Comparison of ENCODE assay signal across 24 cellular contexts in the genomic region with DNA sequence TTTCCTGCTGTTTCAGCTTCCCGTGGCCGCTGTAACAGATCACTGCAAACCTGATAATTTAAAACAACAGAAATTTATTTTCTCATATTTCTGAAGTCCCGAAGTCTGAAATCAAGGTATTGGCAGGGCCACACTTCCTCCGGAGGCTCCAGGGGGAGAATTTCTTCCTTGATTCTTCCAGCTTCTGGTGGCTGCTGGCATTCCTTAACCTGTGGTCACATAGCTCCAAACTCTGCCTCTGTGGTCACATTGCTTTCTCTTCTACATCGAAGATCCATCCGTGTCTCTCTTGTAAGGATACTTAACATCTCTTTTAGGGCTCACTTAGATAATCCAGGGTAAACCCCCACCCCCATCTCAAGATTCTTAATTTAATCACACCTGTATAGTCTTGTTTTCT. TPM values are rescaled to one million over a fixed set of nuclear protein-coding genes. Genes with fewer than 3 reads are reported as not detected.
DNase-seq lines count a peak whose midpoint lies in the region; ATAC-seq, FAIRE-seq and TF ChIP-seq lines count a peak whose summit lies in the region.
"Had no signal": no experiment of that assay in that cellular context is flagged by ENCODE, and none has a peak within 500 bp of the region (broad histone marks: within the 10 kb centered on the region; RNA-seq: fewer than 3 reads in every experiment).

No MANE protein-coding gene starts in this region.

- H3K4me3 Mint-ChIP-seq in endothelial cell (ENCODE audit: unreplicated experiment), result peak overlapping the region; percentile 9
- H3K4me3 Mint-ChIP-seq in activated T-helper 2 cell treated with anti-CD3 and anti-CD28 coated beads, Interferon-gamma antibody, Interleukin-2, Interleukin-4, amounts not matched to agents 10 μg/mL and 5 μg/mL and 100 μg/mL, durations not matched to agents 14 hours and 24 hours and 36 hours (ENCODE audit: low read depth), result no peak overlapping the region
- H3K4me3 Mint-ChIP-seq: CD4-positive, alpha-beta T cell had no signal

- CTCF ChIA-PET in A549 (lab: Yijun Ruan, JAX), result interaction anchor here (0.6 to 12.5 kb wide), 9 partner anchors 16 to 655 kb away, joined by 3 to 306 read pairs (median 4); a partner anchor contains a TSS

- peaks cover 23% of the 10 kb centered on the region for H3F3A ChIP-seq in GM23248 (ENCODE audit: insufficient read depth)

- H3K9me3 ChIP-seq in A549, result no peaks in the 10 kb centered on the region
- no peaks in the 10 kb centered on the region for H3K9me3 ChIP-seq in GM23248 (ENCODE audit: low read depth)
- H3K9me3 ChIP-seq: BE2C, Caco-2 had no signal

- TF ChIP-seq CTCF in A549 (IDR thresholded peaks at IDR 0.05) (no peak), endothelial cell (IDR thresholded peaks at IDR 0.05; ENCODE audit: unreplicated experiment) (no peak)

- no peaks in the 10 kb centered on the region for H3K9me2 ChIP-seq in GM23248 (ENCODE audit: insufficient read depth)

- no peaks in the 10 kb centered on the region for H3K36me3 ChIP-seq in GM23248 (ENCODE audit: low read depth)
- H3K36me3 ChIP-seq: BE2C had no signal

- H3K4me1 Mint-ChIP-seq in endothelial cell (ENCODE audit: unreplicated experiment), result peaks cover 40% of the 10 kb centered on the region
- H3K4me1 Mint-ChIP-seq in activated T-helper 2 cell treated with anti-CD3 and anti-CD28 coated beads, Interferon-gamma antibody, Interleukin-2, Interleukin-4, amounts not matched to agents 10 μg/mL and 5 μg/mL and 100 μg/mL, durations not matched to agents 14 hours and 24 hours and 36 hours (ENCODE audit: low read depth), result no peaks in the 10 kb centered on the region

- peaks cover 37% of the 10 kb centered on the region for H3K4me1 ChIP-seq in A549
- peaks cover 25% of the 10 kb centered on the region for H3K4me1 ChIP-seq in GM23248 (ENCODE audit: insufficient read depth)
- H3K4me1 ChIP-seq: BE2C had no signal

- H3K4me3 ChIP-seq in A549 (no peak overlapping the region), GM23248 (no peak overlapping the region)
- H3K4me3 ChIP-seq: K562 had no signal

- in situ Hi-C loops in GM23248 (cut with MboI), result no loop called here

- ATAC-seq in A549 (no peak), GM21737 (IDR thresholded peaks at IDR 0.05; ENCODE audit: unreplicated experiment) (no peak), HG03135 (IDR thresholded peaks at IDR 0.05; ENCODE audit: unreplicated experiment) (no peak)
- ATAC-seq: K562 had no signal

- H4K20me1 ChIP-seq in GM23248 (ENCODE audit: insufficient read depth), result no peaks in the 10 kb centered on the region

- H3K27ac ChIP-seq in A549 (peak overlapping the region in 1 of 2 experiments; percentile 31; a peak in 2 of 6 replicates), GM23248 (no peak overlapping the region)

- no peaks in the 10 kb centered on the region for H3K9me3 Mint-ChIP-seq in endothelial cell (ENCODE audit: unreplicated experiment)
- no peaks in the 10 kb centered on the region for H3K9me3 Mint-ChIP-seq in activated T-helper 2 cell treated with anti-CD3 and anti-CD28 coated beads, Interferon-gamma antibody, Interleukin-2, Interleukin-4, amounts not matched to agents 10 μg/mL and 5 μg/mL and 100 μg/mL, durations not matched to agents 14 hours and 24 hours and 36 hours
- H3K9me3 Mint-ChIP-seq: CD4-positive, alpha-beta T cell had no signal

- H3K4me2 ChIP-seq in A549, result peak overlapping the region; percentile 23; the same call in 1 of the 3 replicates
- no peak overlapping the region for H3K4me2 ChIP-seq in GM23248 (ENCODE audit: unreplicated experiment)

- no peak for TF ChIP-seq POLR2A in A549 (IDR thresholded peaks at IDR 0.05; ENCODE audit: low read length)

- no peak overlapping the region for H2AFZ ChIP-seq in GM23248

- H3K27me3 ChIP-seq in GM23248 (replicated peaks; ENCODE audit: insufficient read depth), result no peaks in the 10 kb centered on the region
- H3K27me3 ChIP-seq: BE2C had no signal

- no peak for TF ChIP-seq RAD21 in A549 (conservative IDR thresholded peaks at IDR 0.05 in 1 of 2, IDR thresholded peaks at IDR 0.05 in 1 of 2)

- H3K27me3 Mint-ChIP-seq in endothelial cell (ENCODE audit: unreplicated experiment), result peaks cover 11% of the 10 kb centered on the region
- peaks cover 7% of the 10 kb centered on the region for H3K27me3 Mint-ChIP-seq in activated T-helper 2 cell treated with anti-CD3 and anti-CD28 coated beads, Interferon-gamma antibody, Interleukin-2, Interleukin-4, amounts not matched to agents 10 μg/mL and 5 μg/mL and 100 μg/mL, durations not matched to agents 14 hours and 24 hours and 36 hours (ENCODE audit: low read depth)

- TF ChIP-seq EP300 in A549 (IDR thresholded peaks at IDR 0.05), result no peak

- H3K36me3 Mint-ChIP-seq in endothelial cell (ENCODE audit: low read depth, unreplicated experiment), result peaks cover 64% of the 10 kb centered on the region
- H3K36me3 Mint-ChIP-seq in activated T-helper 2 cell treated with anti-CD3 and anti-CD28 coated beads, Interferon-gamma antibody, Interleukin-2, Interleukin-4, amounts not matched to agents 10 μg/mL and 5 μg/mL and 100 μg/mL, durations not matched to agents 14 hours and 24 hours and 36 hours (ENCODE audit: low read depth), result no peaks in the 10 kb centered on the region

- peak overlapping the region; percentile 45 for H3K27ac Mint-ChIP-seq in endothelial cell (ENCODE audit: unreplicated experiment)
- no peak overlapping the region for H3K27ac Mint-ChIP-seq in activated T-helper 2 cell treated with anti-CD3 and anti-CD28 coated beads, Interferon-gamma antibody, Interleukin-2, Interleukin-4, amounts not matched to agents 10 μg/mL and 5 μg/mL and 100 μg/mL, durations not matched to agents 14 hours and 24 hours and 36 hours
- H3K27ac Mint-ChIP-seq: CD4-positive, alpha-beta T cell had no signal

- no peak for FAIRE-seq in A549 (lab: Jason Lieb, UNC)
- FAIRE-seq: D721Med, GM18507, H54, K562 had no signal

- 74% methylated on average over 6 of the region's 6 CpGs for WGBS in A549 (ENCODE audit: missing lambda C conversion rate)
- WGBS in GM23248 (ENCODE audit: low coverage in 1 of 2, low lambda C conversion rate in 2 of 2, missing lambda C conversion rate in 2 of 2), 2 experiments, result 60 to 65% methylated on average over 6 of the region's 6 CpGs

- POLR2A ChIA-PET in A549 (lab: Yijun Ruan, JAX), result no interaction called here

- H3K9ac ChIP-seq in GM23248, result no peak overlapping the region

- H3K79me2 ChIP-seq in GM23248 (ENCODE audit: insufficient read depth), result no peaks in the 10 kb centered on the region

- intact Hi-C loops in activated T-helper 2 cell treated with anti-CD3 and anti-CD28 coated beads, Interferon-gamma antibody, Interleukin-2, Interleukin-4, amounts not matched to agents 10 μg/mL and 5 μg/mL and 100 μg/mL, durations not matched to agents 14 hours and 24 hours and 36 hours (cut with micrococcal nuclease), result no loop called here

- DNase-seq in A549 (ENCODE audit: low read depth in 1 of 2, low spot score in 1 of 2) (no peak), GM23248 (peak; percentile 30), RPMI7951 (ENCODE audit: low read depth) (peak; percentile 42), endothelial cell (ENCODE audit: low spot score) (no peak), DMS 273 treated with DMSO at 0.1 percent for 48 hours (lab: John Stamatoyannopoulos, UW) (no peak)
- DNase-seq in activated T-helper 2 cell treated with anti-CD3 and anti-CD28 coated beads, Interferon-gamma antibody, Interleukin-2, Interleukin-4, amounts not matched to agents 10 μg/mL and 5 μg/mL and 100 μg/mL, durations not matched to agents 14 hours and 24 hours and 36 hours (ENCODE audit: low spot score), result no peak
- DNase-seq: ACHN; BE2C; C1 segment of cervical spinal cord; Caco-2; CD4-positive, alpha-beta T cell; DMS153; DMS79; GDM1; HCEC 1CT; IMR-90 had no signal

TF ChIP-seq in A549, 52 proteins besides CTCF, POLR2A, EP300 and RAD21 (continues in another document):
- TF ChIP-seq MAZ (IDR thresholded peaks at IDR 0.05; ENCODE audit: borderline replicate concordance, low read depth, low read length) (no peak), RARB (CRISPR knock-in tag; IDR thresholded peaks at IDR 0.05) (no peak), TP53 (CRISPR knock-in tag; IDR thresholded peaks at IDR 0.05) (no peak), CBX2 (IDR thresholded peaks at IDR 0.05; ENCODE audit: borderline replicate concordance, low read depth) (no peak), KDM5A (IDR thresholded peaks at IDR 0.05) (no peak), TFCP2L1 (CRISPR knock-in tag; IDR thresholded peaks at IDR 0.05) (no peak), CHD2 (IDR thresholded peaks at IDR 0.05; ENCODE audit: low read length, partially characterized antibody) (no peak), MYC (IDR thresholded peaks at IDR 0.05; ENCODE audit: borderline replicate concordance, low read length) (no peak), FOXS1 (CRISPR knock-in tag; IDR thresholded peaks at IDR 0.05) (no peak), RNF2 (IDR thresholded peaks at IDR 0.05; ENCODE audit: borderline replicate concordance, low read depth) (no peak), SREBF2 (IDR thresholded peaks at IDR 0.05) (no peak)

RNA-seq across cellular contexts. Expression of a gene that starts 7.2 kb away (rescaled TPM):
- polyA plus RNA-seq in A549 (2011; rRNA removed), result 53.2 and 56.6 TPM in 2 replicates
- polyA plus RNA-seq in A549 (2012; cell fraction: cytosol; rRNA removed), result 44.0 and 54.8 TPM in 2 replicates
- polyA plus RNA-seq in A549 (2012; cell fraction: nucleus; rRNA removed), result 46.1 and 64.4 TPM in 2 replicates
- polyA plus RNA-seq in A549 (2017; fragmentation: RNase III; extraction: RNeasy Plus Mini Kit Qiagen cat#74134 plus additional on column Dnase treatment), result 117 to 136 TPM (median 125 TPM) in 3 replicates
- 32.6 and 45.7 TPM in 2 replicates for polyA minus RNA-seq in A549 (2011; rRNA and poly(A)+ RNA removed)
- total RNA-seq in GM23248 (2014; rRNA removed; shearing (Covaris generic)), result 22.2 and 32.0 TPM in 2 replicates
- 84.2 and 88.7 TPM in 2 replicates for polyA plus RNA-seq in GM23248 (2016; fragmentation: Nextera tagmentation; extraction: Ambion mirVana)
- total RNA-seq in RPMI7951 (2014; rRNA removed; shearing (Covaris generic)), result 35.2 and 44.1 TPM in 2 replicates
- 104 TPM for total RNA-seq in endothelial cell (ENCODE audit: unreplicated experiment)
- 108 TPM in 2 replicates for total RNA-seq in activated T-helper 2 cell treated with anti-CD3 and anti-CD28 coated beads, Interferon-gamma antibody, Interleukin-2, Interleukin-4, amounts not matched to agents 10 μg/mL and 5 μg/mL and 100 μg/mL, durations not matched to agents 14 hours and 24 hours and 36 hours

RNA-seq across cellular contexts. Expression of a gene that starts 17.4 kb away (rescaled TPM):
- polyA plus RNA-seq in A549 (2011; rRNA removed), result not detected in 2 replicates
- polyA plus RNA-seq in A549 (2012; cell fraction: cytosol; rRNA removed), result not detected in 2 replicates
- polyA plus RNA-seq in A549 (2012; cell fraction: nucleus; rRNA removed), result not detected in 2 replicates
- polyA plus RNA-seq in A549 (2017; fragmentation: RNase III; extraction: RNeasy Plus Mini Kit Qiagen cat#74134 plus additional on column Dnase treatment), result not detected in 3 replicates
- polyA minus RNA-seq in A549 (2011; rRNA and poly(A)+ RNA removed), result not detected in 2 replicates
- total RNA-seq in GM23248 (2014; rRNA removed; shearing (Covaris generic)), result not detected in 2 replicates
- polyA plus RNA-seq in GM23248 (2016; fragmentation: Nextera tagmentation; extraction: Ambion mirVana), result not detected in 2 replicates
- not detected in 2 replicates for total RNA-seq in RPMI7951 (2014; rRNA removed; shearing (Covaris generic))
- total RNA-seq in endothelial cell (ENCODE audit: unreplicated experiment), result 41.5 TPM
- total RNA-seq in activated T-helper 2 cell treated with anti-CD3 and anti-CD28 coated beads, Interferon-gamma antibody, Interleukin-2, Interleukin-4, amounts not matched to agents 10 μg/mL and 5 μg/mL and 100 μg/mL, durations not matched to agents 14 hours and 24 hours and 36 hours, result not detected in 2 replicates
- total RNA-seq: A172, Caco-2, Daoy, IMR-90 had no signal
- polyA plus RNA-seq: IMR-90 had no signal

Comparison
In these comparisons a context has a peak if more than half of its experiments do, and no peak if none do; other contexts are left out.
1. DNase-seq: peak in GM23248 (single experiment) and RPMI7951 (single experiment); none in A549 (0 of 2), endothelial cell (single experiment), activated T-helper 2 cell treated with anti-CD3 and anti-CD28 coated beads, Interferon-gamma antibody, Interleukin-2, Interleukin-4, amounts not matched to agents 10 μg/mL and 5 μg/mL and 100 μg/mL, durations not matched to agents 14 hours and 24 hours and 36 hours (single experiment) and DMS 273 treated with DMSO at 0.1 percent for 48 hours (single experiment).
2. RNA of a gene that starts 17.4 kb away (total RNA-seq): 41.5 TPM in endothelial cell (single experiment); not detected in GM23248, not detected in RPMI7951 and not detected in activated T-helper 2 cell treated with anti-CD3 and anti-CD28 coated beads, Interferon-gamma antibody, Interleukin-2, Interleukin-4, amounts not matched to agents 10 μg/mL and 5 μg/mL and 100 μg/mL, durations not matched to agents 14 hours and 24 hours and 36 hours; every median in the first group is over 10 times any median in the second.